21 cellular contexts compared by ENCODE assay signal in genomic region chr3:72639736-72640135, GRCh38.
DNase-seq lines count a peak whose midpoint lies in the region; ATAC-seq and TF ChIP-seq lines count a peak whose summit lies in the region.
"Had no signal": no experiment of that assay in that cellular context is flagged by ENCODE, and none has a peak within 500 bp of the region (broad histone marks: within the 10 kb centered on the region; RNA-seq: fewer than 3 reads in every experiment).

No MANE protein-coding gene starts in this region.

- H3K4me3 ChIP-seq in BLaER1 treated with 17β-estradiol and CSF1 and Interleukin-3, amounts not matched to agents 10 nM and 100 nM, result no peak overlapping the region
- H3K4me3 ChIP-seq in epithelial cell of esophagus (ENCODE audit: low read length) (no peak overlapping the region), osteoblast (ENCODE audit: insufficient read depth, low read length) (no peak overlapping the region)

- DNase-seq in CD1c-positive myeloid dendritic cell (ENCODE audit: extremely low spot score) (peak; percentile 37), NOMO-1 treated with DMSO at 0.1 percent for 48 hours (lab: John Stamatoyannopoulos, UW; ENCODE audit: unreplicated experiment) (peak; percentile 36), epithelial cell of esophagus (ENCODE audit: low read depth) (peak; percentile 46), Kasumi-1 (lab: John Stamatoyannopoulos, UW) (no peak), osteoblast (ENCODE audit: insufficient read length, low spot score, missing footprints) (no peak)
- DNase-seq: AML-193; Caco-2; KG1; NCI-H1048; NCI-H1436 treated with DMSO at 0.1 percent for 48 hours; NCI-H2029; NCI-H2171 treated with DMSO at 0.1 percent for 48 hours; NCI-H446 treated with DMSO at 0.1 percent for 48 hours; NCI-H748 treated with DMSO at 0.1 percent for 48 hours; NK-92 treated with Interleukin-12 subunit alpha and Interleukin-12 subunit beta, amount 100 ng/mL, for 24 hours; T-helper 1 cell had no signal

- no peaks in the 10 kb centered on the region for H4K20me1 ChIP-seq in BLaER1 treated with 17β-estradiol and CSF1 and Interleukin-3, amounts not matched to agents 10 nM and 100 nM
- no peaks in the 10 kb centered on the region for H4K20me1 ChIP-seq in osteoblast (ENCODE audit: insufficient read depth, low read length)

- H3K9ac ChIP-seq in BLaER1 treated with 17β-estradiol and CSF1 and Interleukin-3, amounts not matched to agents 10 nM and 100 nM, result no peak overlapping the region

- H3K79me2 ChIP-seq in osteoblast (ENCODE audit: insufficient read depth, low read length), result no peaks in the 10 kb centered on the region

- H3K4me1 ChIP-seq in BLaER1 treated with 17β-estradiol and CSF1 and Interleukin-3, amounts not matched to agents 10 nM and 100 nM, result peaks cover 21 to 54% (median 32%) of the 10 kb centered on the region in 10 experiments
- H3K4me1 ChIP-seq in osteoblast (ENCODE audit: insufficient read depth, low read length), result no peaks in the 10 kb centered on the region
- H3K4me1 ChIP-seq: Caco-2 had no signal

- no peaks in the 10 kb centered on the region for H3K36me3 ChIP-seq in BLaER1 treated with 17β-estradiol and CSF1 and Interleukin-3, amounts not matched to agents 10 nM and 100 nM
- no peaks in the 10 kb centered on the region for H3K36me3 ChIP-seq in osteoblast (ENCODE audit: insufficient read depth, low read length)

- peak overlapping the region in 9 of 11 experiments; percentile 3 to 40 (median 14); a peak in 8 of 22 replicates for H3K4me2 ChIP-seq in BLaER1 treated with 17β-estradiol and CSF1 and Interleukin-3, amounts not matched to agents 10 nM and 100 nM
- no peak overlapping the region for H3K4me2 ChIP-seq in osteoblast (ENCODE audit: insufficient read depth, low read length)

- TF ChIP-seq CTCF in epithelial cell of esophagus (IDR thresholded peaks at IDR 0.05; ENCODE audit: insufficient read depth, low read depth, low read length, missing control alignments) (no peak), osteoblast (IDR thresholded peaks at IDR 0.05; ENCODE audit: extremely low read depth, low read depth, low read length) (no peak)

- ATAC-seq in HG03432 (IDR thresholded peaks at IDR 0.05; ENCODE audit: unreplicated experiment) (no peak), HG03196 (IDR thresholded peaks at IDR 0.05; ENCODE audit: unreplicated experiment) (no peak)
- ATAC-seq: HepG2 had no signal

- no peaks in the 10 kb centered on the region for H3K27me3 ChIP-seq in BLaER1 treated with 17β-estradiol and CSF1 and Interleukin-3, amounts not matched to agents 10 nM and 100 nM
- H3K27me3 ChIP-seq in osteoblast (ENCODE audit: insufficient read depth, low read length), result peaks cover 7% of the 10 kb centered on the region

- H2AFZ ChIP-seq in osteoblast (ENCODE audit: low read length), result no peak overlapping the region

- no peak overlapping the region for H3K27ac ChIP-seq in BLaER1 treated with 17β-estradiol and CSF1 and Interleukin-3, amounts not matched to agents 10 nM and 100 nM
- no peak overlapping the region for H3K27ac ChIP-seq in osteoblast (ENCODE audit: low read depth, low read length)
- H3K27ac ChIP-seq: RWPE1 had no signal

- peaks cover 0 to 4% (median 0%) of the 10 kb centered on the region in 11 experiments; a peak in 1 of 22 replicates for H3K9me3 ChIP-seq in BLaER1 treated with 17β-estradiol and CSF1 and Interleukin-3, amounts not matched to agents 10 nM and 100 nM (replicated peaks in 1 of 11)
- H3K9me3 ChIP-seq in osteoblast (ENCODE audit: low read depth, low read length), result no peaks in the 10 kb centered on the region
- H3K9me3 ChIP-seq: Caco-2 had no signal

Comparison
In these comparisons a context has a peak if more than half of its experiments do, and no peak if none do; other contexts are left out.
1. DNase-seq: peak in CD1c-positive myeloid dendritic cell (single experiment), NOMO-1 treated with DMSO at 0.1 percent for 48 hours (single experiment) and epithelial cell of esophagus (single experiment); none in Kasumi-1 (0 of 2) and osteoblast (single experiment).